In genomic region chr2:40213071-40213470, GRCh38 we compare ENCODE assay signal across 9 cellular contexts.
DNase-seq lines count a peak whose midpoint lies in the region; ATAC-seq and TF ChIP-seq lines count a peak whose summit lies in the region.
"Had no signal": no experiment of that assay in that cellular context is flagged by ENCODE, and none has a peak within 500 bp of the region (broad histone marks: within the 10 kb centered on the region; RNA-seq: fewer than 3 reads in every experiment).

No MANE protein-coding gene starts in this region.

- POLR2A ChIA-PET in HCT116 (lab: Charles Lee), result no interaction called here
- POLR2A ChIA-PET in RWPE1 (lab: Yijun Ruan, JAX; ENCODE audit: low non-redundant PET), result no interaction called here
- POLR2A ChIA-PET in activated CD8-positive, alpha-beta T cell treated with anti-CD3 and anti-CD28 coated beads, Interleukin-2, amount 10 ng/mL, durations not matched to agents 7 days and 5 days (lab: Charles Lee), result no interaction called here

- intact Hi-C loops in HCT116 (cut with micrococcal nuclease), result no loop called here

- H3K9me3 Mint-ChIP-seq in activated CD8-positive, alpha-beta T cell treated with anti-CD3 and anti-CD28 coated beads, Interleukin-2, amount 10 ng/mL, durations not matched to agents 7 days and 5 days (ENCODE audit: insufficient read depth), result no peaks in the 10 kb centered on the region

- no peak overlapping the region for H3K4me3 Mint-ChIP-seq in activated CD8-positive, alpha-beta T cell treated with anti-CD3 and anti-CD28 coated beads, Interleukin-2, amount 10 ng/mL, durations not matched to agents 7 days and 5 days

- RAD21 ChIA-PET in HCT116 (lab: Charles Lee; ENCODE audit: low non-redundant PET in 1 of 2, low total read pairs in 2 of 2, uncharacterized antibody in 2 of 2, unreplicated experiment in 2 of 2), result no interaction called here

- H3K79me2 ChIP-seq in HCT116 (ENCODE audit: insufficient read depth, low read length), result no peaks in the 10 kb centered on the region

- H3K36me3 ChIP-seq in HCT116 (ENCODE audit: control insufficient read depth in 1 of 2, insufficient read depth in 2 of 2, low read length in 2 of 2) (no peaks in the 10 kb centered on the region), thoracic aorta (no peaks in the 10 kb centered on the region)

- H3K4me1 ChIP-seq in HCT116 (ENCODE audit: control insufficient read depth in 1 of 2, insufficient read depth in 2 of 2, low read length in 2 of 2), result no peaks in the 10 kb centered on the region
- H3K4me1 ChIP-seq in thoracic aorta (ENCODE audit: control insufficient read depth in 1 of 2, low read depth in 2 of 2), result no peaks in the 10 kb centered on the region

- no peak overlapping the region for H3K9ac ChIP-seq in HCT116 (ENCODE audit: low read length)

- no peak for TF ChIP-seq POLR2A in HCT116 (IDR thresholded peaks at IDR 0.05; ENCODE audit: borderline replicate concordance, extremely low read depth, insufficient read depth, insufficient read length)

- peak; percentile 43 for TF ChIP-seq RAD21 in HCT116 (IDR thresholded peaks at IDR 0.05; ENCODE audit: low read depth)

- no peak overlapping the region for H3K27ac Mint-ChIP-seq in activated CD8-positive, alpha-beta T cell treated with anti-CD3 and anti-CD28 coated beads, Interleukin-2, amount 10 ng/mL, durations not matched to agents 7 days and 5 days

- H3K27me3 ChIP-seq in HCT116 (ENCODE audit: insufficient read depth, low read length), result peaks cover 7% of the 10 kb centered on the region; the same call in 1 of the 2 replicates
- H3K27me3 ChIP-seq in thoracic aorta (replicated peaks; ENCODE audit: insufficient read depth), result no peaks in the 10 kb centered on the region

- no TSS peak for BruUV-seq in HCT116 (replicated peaks; lab: Mats Ljungman, UMichigan)

- H3K36me3 Mint-ChIP-seq in activated CD8-positive, alpha-beta T cell treated with anti-CD3 and anti-CD28 coated beads, Interleukin-2, amount 10 ng/mL, durations not matched to agents 7 days and 5 days (ENCODE audit: low read depth), result no peaks in the 10 kb centered on the region

- no peak overlapping the region for H3K4me3 ChIP-seq in HCT116 (replicated peaks in 1 of 2; ENCODE audit: low read depth in 1 of 2, low read length in 2 of 2)
- no peak overlapping the region for H3K4me3 ChIP-seq in thoracic aorta
- H3K4me3 ChIP-seq: K562 had no signal

- no peaks in the 10 kb centered on the region for H4K20me1 ChIP-seq in HCT116 (ENCODE audit: insufficient read depth)

- no peak overlapping the region for H2AFZ ChIP-seq in HCT116 (ENCODE audit: low read depth, low read length, poor library complexity, severe bottlenecking)

- no peak for DNase-seq in HCT116 (ENCODE audit: low read depth, low spot score)
- DNase-seq in RWPE1 (ENCODE audit: low spot score), result no peak
- DNase-seq in glomerular visceral epithelial cell (ENCODE audit: extremely low spot score), result peak; percentile 36
- DNase-seq in thoracic aorta (ENCODE audit: low spot score), result no peak
- no peak for DNase-seq in GOT3 (lab: John Stamatoyannopoulos, UW)
- DNase-seq in NCI-H2107 treated with DMSO at 0.1 percent for 48 hours (lab: John Stamatoyannopoulos, UW; ENCODE audit: unreplicated experiment), result no peak
- DNase-seq in activated CD8-positive, alpha-beta T cell treated with anti-CD3 and anti-CD28 coated beads, Interleukin-2, amount 10 ng/mL, durations not matched to agents 7 days and 5 days, result no peak
- DNase-seq: activated CD4-positive, alpha-beta T cell treated with anti-CD3 and anti-CD28 coated beads for 1 hour had no signal

- no peaks in the 10 kb centered on the region for H3K9me2 ChIP-seq in HCT116 (ENCODE audit: insufficient read depth)

- H3K9me3 ChIP-seq in HCT116 (ENCODE audit: control insufficient read depth in 1 of 2, insufficient read depth in 1 of 2, low read depth in 1 of 2, low read length in 2 of 2) (no peaks in the 10 kb centered on the region), thoracic aorta (no peaks in the 10 kb centered on the region)

- no peak overlapping the region for H3K27ac ChIP-seq in HCT116 (ENCODE audit: low read depth, low read length)
- H3K27ac ChIP-seq in RWPE1, result no peak overlapping the region
- no peak overlapping the region for H3K27ac ChIP-seq in thoracic aorta

- TF ChIP-seq CTCF in HCT116 (IDR thresholded peaks at IDR 0.05 in 2 of 3, conservative IDR thresholded peaks at IDR 0.05 in 1 of 3; ENCODE audit: borderline replicate concordance in 1 of 3, insufficient read depth in 1 of 3, low read depth in 2 of 3, low read length in 2 of 3) (peak; percentile 3 to 36 (median 17); a peak in 2 of 6 replicates), RWPE1 (conservative IDR thresholded peaks at IDR 0.05; ENCODE audit: low read depth) (peak; percentile 42), thoracic aorta (IDR thresholded peaks at IDR 0.05) (peak; percentile 30)

- CTCF ChIA-PET in HCT116 (lab: Charles Lee) (interaction anchor here (1.3 to 1.7 kb wide), 3 partner anchors 37 to 342 kb away, joined by 3 to 8 read pairs (median 7); no protein-coding TSS in a partner anchor), RWPE1 (lab: Yijun Ruan, JAX) (interaction anchor here (1.0 to 1.5 kb wide), 2 partner anchors 180 to 275 kb away, joined by 3 to 4 read pairs; no protein-coding TSS in a partner anchor)
- CTCF ChIA-PET in activated CD8-positive, alpha-beta T cell treated with anti-CD3 and anti-CD28 coated beads, Interleukin-2, amount 10 ng/mL, durations not matched to agents 7 days and 5 days (lab: Charles Lee), result no interaction called here

- H3K4me1 Mint-ChIP-seq in activated CD8-positive, alpha-beta T cell treated with anti-CD3 and anti-CD28 coated beads, Interleukin-2, amount 10 ng/mL, durations not matched to agents 7 days and 5 days (ENCODE audit: low read depth), result no peaks in the 10 kb centered on the region

- ATAC-seq in HCT116, result peak; percentile 65
- no peak for ATAC-seq in thoracic aorta (ENCODE audit: insufficient number of reproducible peaks, low FRiP score, low read depth)
- ATAC-seq in activated CD8-positive, alpha-beta T cell treated with anti-CD3 and anti-CD28 coated beads, Interleukin-2, amount 10 ng/mL, durations not matched to agents 7 days and 5 days, result no peak
- ATAC-seq: K562 had no signal

- H3K4me2 ChIP-seq in HCT116 (ENCODE audit: low read length), result no peak overlapping the region

- no peaks in the 10 kb centered on the region for H3K27me3 Mint-ChIP-seq in activated CD8-positive, alpha-beta T cell treated with anti-CD3 and anti-CD28 coated beads, Interleukin-2, amount 10 ng/mL, durations not matched to agents 7 days and 5 days (ENCODE audit: low read depth)

TF ChIP-seq in HCT116, 20 proteins besides CTCF, POLR2A, EP300 and RAD21:
- no peak for TF ChIP-seq FOSL1 (IDR thresholded peaks at IDR 0.05; ENCODE audit: low read depth)
- TF ChIP-seq JUND (IDR thresholded peaks at IDR 0.05), result no peak
- TF ChIP-seq POLR2AphosphoS5 (IDR thresholded peaks at IDR 0.05; ENCODE audit: low read depth, low read length), result no peak
- no peak for TF ChIP-seq TCF7L2 (IDR thresholded peaks at IDR 0.05; ENCODE audit: borderline replicate concordance, extremely low read depth, insufficient read depth, insufficient read length)
- TF ChIP-seq SP1 (IDR thresholded peaks at IDR 0.05; ENCODE audit: low read depth), result no peak
- TF ChIP-seq, protein P1, sequence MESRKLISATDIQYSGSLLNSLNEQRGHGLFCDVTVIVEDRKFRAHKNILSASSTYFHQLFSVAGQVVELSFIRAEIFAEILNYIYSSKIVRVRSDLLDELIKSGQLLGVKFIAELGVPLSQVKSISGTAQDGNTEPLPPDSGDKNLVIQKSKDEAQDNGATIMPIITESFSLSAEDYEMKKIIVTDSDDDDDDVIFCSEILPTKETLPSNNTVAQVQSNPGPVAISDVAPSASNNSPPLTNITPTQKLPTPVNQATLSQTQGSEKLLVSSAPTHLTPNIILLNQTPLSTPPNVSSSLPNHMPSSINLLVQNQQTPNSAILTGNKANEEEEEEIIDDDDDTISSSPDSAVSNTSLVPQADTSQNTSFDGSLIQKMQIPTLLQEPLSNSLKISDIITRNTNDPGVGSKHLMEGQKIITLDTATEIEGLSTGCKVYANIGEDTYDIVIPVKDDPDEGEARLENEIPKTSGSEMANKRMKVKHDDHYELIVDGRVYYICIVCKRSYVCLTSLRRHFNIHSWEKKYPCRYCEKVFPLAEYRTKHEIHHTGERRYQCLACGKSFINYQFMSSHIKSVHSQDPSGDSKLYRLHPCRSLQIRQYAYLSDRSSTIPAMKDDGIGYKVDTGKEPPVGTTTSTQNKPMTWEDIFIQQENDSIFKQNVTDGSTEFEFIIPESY (IDR thresholded peaks at IDR 0.05; ENCODE audit: extremely low read depth, insufficient replicate concordance, low read length), result no peak
- TF ChIP-seq EGR1 (IDR thresholded peaks at IDR 0.05; ENCODE audit: low read depth), result no peak
- TF ChIP-seq ATF3 (IDR thresholded peaks at IDR 0.05), result no peak
- no peak for TF ChIP-seq CBX3 (IDR thresholded peaks at IDR 0.05; ENCODE audit: low read depth)
